Comparison of ENCODE assay signal across 8 cellular contexts in genomic region chr14:63852817-63853730, GRCh38. TPM values are rescaled to one million over a fixed set of nuclear protein-coding genes. Genes with fewer than 3 reads are reported as not detected.
DNase-seq lines count a peak whose midpoint lies in the region; ATAC-seq and TF ChIP-seq lines count a peak whose summit lies in the region.

TSS of gene SYNE2 (plus strand) at chr14:63853004. CDS start at chr14:63909149, 56,145 bp downstream.

- H3K9me3 ChIP-seq in SU-DHL-6 (ENCODE audit: insufficient read depth, low read length), result no peaks in the 10 kb centered on the region
- H3K9me3 ChIP-seq in cardiac muscle cell (ENCODE audit: low read depth), result no peaks in the 10 kb centered on the region

- peak within 1 kb of the TSS; percentile 94 for H3K4me3 Mint-ChIP-seq in activated naive CD8-positive, alpha-beta T cell treated with anti-CD3 and anti-CD28 coated beads, Interleukin-2, amount 10 ng/mL, durations not matched to agents 7 days and 5 days
- peak within 1 kb of the TSS; percentile 99 for H3K4me3 Mint-ChIP-seq in type B pancreatic cell

- POLR2A ChIA-PET in activated naive CD8-positive, alpha-beta T cell treated with anti-CD3 and anti-CD28 coated beads, Interleukin-2, amount 10 ng/mL, durations not matched to agents 7 days and 5 days (lab: Charles Lee), result interaction anchor here (0.6 to 4.6 kb wide), 16 partner anchors 11 to 139 kb away, joined by 3 to 52 read pairs (median 5); no protein-coding TSS in a partner anchor

- H3K4me3 ChIP-seq in SU-DHL-6 (ENCODE audit: insufficient read depth, low read length, poor library complexity, severe bottlenecking), result peak within 1 kb of the TSS; percentile 84
- peak within 1 kb of the TSS; percentile 71 for H3K4me3 ChIP-seq in cardiac muscle cell

- ATAC-seq in GM21619 (IDR thresholded peaks at IDR 0.05; ENCODE audit: unreplicated experiment), result peak; percentile 74
- ATAC-seq in activated naive CD8-positive, alpha-beta T cell treated with anti-CD3 and anti-CD28 coated beads, Interleukin-2, amount 10 ng/mL, durations not matched to agents 7 days and 5 days (ENCODE audit: low read depth), result peak; percentile 85

- in situ Hi-C loops in KBM-7 (cut with MboI; ENCODE audit: low pct_unique_long_range_greater_than_20kb, low sequenced_read_pairs), result no loop called here

- no peaks in the 10 kb centered on the region for H3K9me3 Mint-ChIP-seq in activated naive CD8-positive, alpha-beta T cell treated with anti-CD3 and anti-CD28 coated beads, Interleukin-2, amount 10 ng/mL, durations not matched to agents 7 days and 5 days
- no peaks in the 10 kb centered on the region for H3K9me3 Mint-ChIP-seq in type B pancreatic cell

- H3K36me3 ChIP-seq in SU-DHL-6 (ENCODE audit: low read length) (no peaks in the 10 kb centered on the region), cardiac muscle cell (no peaks in the 10 kb centered on the region)

- H3F3A ChIP-seq in SU-DHL-6 (ENCODE audit: insufficient read depth), result peaks cover 13% of the 10 kb centered on the region; the same call in 1 of the 2 replicates

- no peaks in the 10 kb centered on the region for H3K9me2 ChIP-seq in SU-DHL-6 (replicated peaks; ENCODE audit: insufficient read depth, low read length)

- peaks cover 12% of the 10 kb centered on the region for H3K36me3 Mint-ChIP-seq in activated naive CD8-positive, alpha-beta T cell treated with anti-CD3 and anti-CD28 coated beads, Interleukin-2, amount 10 ng/mL, durations not matched to agents 7 days and 5 days
- no peaks in the 10 kb centered on the region for H3K36me3 Mint-ChIP-seq in type B pancreatic cell

- H3K27ac ChIP-seq in SU-DHL-6 (ENCODE audit: low read depth, low read length), result peak within 1 kb of the TSS; percentile 92
- H3K27ac ChIP-seq in cardiac muscle cell, result peak within 1 kb of the TSS; percentile 46

- peaks cover 48% of the 10 kb centered on the region for H3K79me2 ChIP-seq in SU-DHL-6 (ENCODE audit: insufficient read depth, low read length)

- no peaks in the 10 kb centered on the region for H3K27me3 Mint-ChIP-seq in activated naive CD8-positive, alpha-beta T cell treated with anti-CD3 and anti-CD28 coated beads, Interleukin-2, amount 10 ng/mL, durations not matched to agents 7 days and 5 days
- H3K27me3 Mint-ChIP-seq in type B pancreatic cell, result no peaks in the 10 kb centered on the region

- no peak for TF ChIP-seq CTCF in SU-DHL-6 (IDR thresholded peaks at IDR 0.05; ENCODE audit: insufficient read depth, low read length, poor library complexity, severe bottlenecking)
- no peak for TF ChIP-seq CTCF in cardiac muscle cell (IDR thresholded peaks at IDR 0.05; ENCODE audit: low read depth, low read length)
- TF ChIP-seq CTCF in type B pancreatic cell (conservative IDR thresholded peaks at IDR 0.05), result peak; percentile 48

- H2AFZ ChIP-seq in SU-DHL-6 (ENCODE audit: low read depth, low read length, severe bottlenecking), result peak within 1 kb of the TSS; percentile 78

- peaks cover 16% of the 10 kb centered on the region for H3K4me1 ChIP-seq in cardiac muscle cell (ENCODE audit: low read depth)

- peak within 1 kb of the TSS; percentile 89 for H3K4me2 ChIP-seq in SU-DHL-6 (ENCODE audit: low read depth, low read length, poor library complexity, severe bottlenecking)

- no peaks in the 10 kb centered on the region for H3K27me3 ChIP-seq in SU-DHL-6 (ENCODE audit: low read length)
- peaks cover 9% of the 10 kb centered on the region for H3K27me3 ChIP-seq in cardiac muscle cell

- intact Hi-C loops in posterior cingulate gyrus (cut with DNase I), result no loop called here

- H3K9ac ChIP-seq in SU-DHL-6 (ENCODE audit: low read length), result peak within 1 kb of the TSS; percentile 79

- H4K20me1 ChIP-seq in SU-DHL-6 (ENCODE audit: low read depth, low read length), result no peaks in the 10 kb centered on the region

- peak within 1 kb of the TSS; percentile 90 for H3K27ac Mint-ChIP-seq in activated naive CD8-positive, alpha-beta T cell treated with anti-CD3 and anti-CD28 coated beads, Interleukin-2, amount 10 ng/mL, durations not matched to agents 7 days and 5 days
- peak within 1 kb of the TSS; percentile 96 for H3K27ac Mint-ChIP-seq in type B pancreatic cell

- H3K4me1 Mint-ChIP-seq in activated naive CD8-positive, alpha-beta T cell treated with anti-CD3 and anti-CD28 coated beads, Interleukin-2, amount 10 ng/mL, durations not matched to agents 7 days and 5 days, result peaks cover 36% of the 10 kb centered on the region
- peaks cover 32% of the 10 kb centered on the region for H3K4me1 Mint-ChIP-seq in type B pancreatic cell (ENCODE audit: unreplicated experiment)

- DNase-seq in ELF-1 (ENCODE audit: low read depth, low spot score) (peak; percentile 88), KBM-7 (peak; percentile 68), cardiac muscle cell (ENCODE audit: low read depth in 1 of 2, low spot score in 1 of 2) (peak; percentile 86 to 90), posterior cingulate gyrus (peak in 9 of 10 donors; percentile 14 to 91 (median 45)), type B pancreatic cell (ENCODE audit: extremely low spot score, unreplicated experiment) (peak; percentile 89)
- DNase-seq in activated naive CD8-positive, alpha-beta T cell treated with anti-CD3 and anti-CD28 coated beads, Interleukin-2, amount 10 ng/mL, durations not matched to agents 7 days and 5 days, result peak; percentile 91

RNA-seq across cellular contexts. Expression of gene SYNE2, which starts in this region (rescaled TPM):
- total RNA-seq in activated naive CD8-positive, alpha-beta T cell treated with anti-CD3 and anti-CD28 coated beads, Interleukin-2, amount 10 ng/mL, durations not matched to agents 7 days and 5 days, result 100 to 1,000 TPM; 233 to 245 TPM
- 59.6 and 95.2 TPM in 2 replicates for total RNA-seq in cardiac muscle cell
- polyA plus RNA-seq in cardiac muscle cell, result 36.0 and 48.4 TPM in 2 replicates
- 68.1 and 75.1 TPM in 2 replicates for total RNA-seq in type B pancreatic cell (ENCODE audit: low replicate concordance)

Comparison
In these comparisons a context has a peak if more than half of its experiments do, and no peak if none do; other contexts are left out.
1. Peak in every context shown above with its lines: DNase-seq, ATAC-seq, H3K4me3 ChIP-seq and H3K27ac ChIP-seq.